In genomic region chr3:161372321-161373260, GRCh38 we compare ENCODE assay signal across 8 cellular contexts. TPM values are rescaled to one million over a fixed set of nuclear protein-coding genes. Genes with fewer than 3 reads are reported as not detected.
DNase-seq lines count a peak whose midpoint lies in the region; ATAC-seq lines count a peak whose summit lies in the region.

No MANE protein-coding gene starts in this region.

- peaks cover 9% of the 10 kb centered on the region for H3K4me1 ChIP-seq in neuron (ENCODE audit: insufficient read depth, low read length)

- peaks cover 22% of the 10 kb centered on the region for H3K27me3 Mint-ChIP-seq in activated naive CD4-positive, alpha-beta T cell treated with anti-CD3 and anti-CD28 coated beads for 36 hours (ENCODE audit: low read depth)

- H3K4me3 Mint-ChIP-seq in activated naive CD4-positive, alpha-beta T cell treated with anti-CD3 and anti-CD28 coated beads for 36 hours, result peak overlapping the region; percentile 79

- CTCF ChIA-PET in activated naive CD4-positive, alpha-beta T cell treated with anti-CD3 and anti-CD28 coated beads for 36 hours (lab: Charles Lee), result interaction anchor here (0.5 to 1.6 kb wide), 7 partner anchors 9 to 96 kb away, joined by 3 to 6 read pairs (median 3); no protein-coding TSS in a partner anchor

- H3K27me3 ChIP-seq in neuron (ENCODE audit: insufficient read depth, low read length), result peaks cover 53% of the 10 kb centered on the region

- no peak overlapping the region for H3K27ac Mint-ChIP-seq in activated naive CD4-positive, alpha-beta T cell treated with anti-CD3 and anti-CD28 coated beads for 36 hours

- peak; percentile 6 for DNase-seq in activated T-cell treated with anti-CD3 and anti-CD28 coated beads for 1 hour (ENCODE audit: low read depth)
- no peak for DNase-seq in activated T-cell treated with anti-CD3 and anti-CD28 coated beads for 4 hours
- DNase-seq in NCI-H2196 treated with DMSO at 0.1 percent for 48 hours (lab: John Stamatoyannopoulos, UW; ENCODE audit: unreplicated experiment), result peak; percentile 84
- DNase-seq in activated naive CD4-positive, alpha-beta T cell treated with anti-CD3 and anti-CD28 coated beads for 36 hours, result peak; percentile 48
- peak; percentile 24 for DNase-seq in glomerular visceral epithelial cell (ENCODE audit: extremely low spot score)
- no peak for DNase-seq in GOT3 (lab: John Stamatoyannopoulos, UW)

- H3K9me3 Mint-ChIP-seq in activated naive CD4-positive, alpha-beta T cell treated with anti-CD3 and anti-CD28 coated beads for 36 hours, result no peaks in the 10 kb centered on the region

- H3K9me3 ChIP-seq in neuron (ENCODE audit: low read length), result no peaks in the 10 kb centered on the region

- H3K36me3 ChIP-seq in neuron (ENCODE audit: insufficient read depth, low read length), result no peaks in the 10 kb centered on the region

- peak; percentile 36 for ATAC-seq in HG02870 (IDR thresholded peaks at IDR 0.05; ENCODE audit: unreplicated experiment)

- H3K4me3 ChIP-seq in neuron (ENCODE audit: low read length), result peak overlapping the region; percentile 47

- peak overlapping the region; percentile 96 for H2AFZ ChIP-seq in neuron (ENCODE audit: low read depth, low read length)

- H3K4me1 Mint-ChIP-seq in activated naive CD4-positive, alpha-beta T cell treated with anti-CD3 and anti-CD28 coated beads for 36 hours (ENCODE audit: low read depth), result peaks cover 8% of the 10 kb centered on the region

- intact Hi-C loops in activated naive CD4-positive, alpha-beta T cell treated with anti-CD3 and anti-CD28 coated beads for 36 hours (cut with micrococcal nuclease), result loop anchor here (1.0 kb wide), 3 partner anchors 23 to 37 kb away; no protein-coding TSS in a partner anchor

- H3K36me3 Mint-ChIP-seq in activated naive CD4-positive, alpha-beta T cell treated with anti-CD3 and anti-CD28 coated beads for 36 hours (ENCODE audit: low read depth), result no peaks in the 10 kb centered on the region

RNA-seq across cellular contexts. Expression of gene SPTSSB, which starts 1.3 kb away (rescaled TPM):
- not detected for total RNA-seq in activated naive CD4-positive, alpha-beta T cell treated with anti-CD3 and anti-CD28 coated beads for 36 hours

Comparison
In these comparisons a context has a peak if more than half of its experiments do, and no peak if none do; other contexts are left out.
1. DNase-seq: peak in activated T-cell treated with anti-CD3 and anti-CD28 coated beads for 1 hour (single experiment), NCI-H2196 treated with DMSO at 0.1 percent for 48 hours (single experiment), activated naive CD4-positive, alpha-beta T cell treated with anti-CD3 and anti-CD28 coated beads for 36 hours (single experiment) and glomerular visceral epithelial cell (single experiment); none in activated T-cell treated with anti-CD3 and anti-CD28 coated beads for 4 hours (single experiment) and GOT3 (single experiment).